10 cellular contexts compared by ENCODE assay signal in genomic region chr16:18984425-18985005, GRCh38. TPM values are rescaled to one million over a fixed set of nuclear protein-coding genes. Genes with fewer than 3 reads are reported as not detected.
DNase-seq lines count a peak whose midpoint lies in the region; ATAC-seq lines count a peak whose summit lies in the region.
"Had no signal": no experiment of that assay in that cellular context is flagged by ENCODE, and none has a peak within 500 bp of the region (broad histone marks: within the 10 kb centered on the region; RNA-seq: fewer than 3 reads in every experiment).

No MANE protein-coding gene starts in this region.

- H3K27me3 ChIP-seq in endocrine pancreas (ENCODE audit: control insufficient read depth, insufficient read depth, low read length) = peaks cover 2% of the 10 kb centered on the region

- intact Hi-C loops in cardiac septum (cut with DNase I) = loop anchor here (5.0 kb wide), 1 partner anchor 393 kb away; no protein-coding TSS in a partner anchor
- intact Hi-C loops in Right ventricle myocardium superior (cut with DNase I) = no loop called here

- WGBS in urinary bladder = 52% methylated on average over 11 of the region's 11 CpGs

- peak overlapping the region; percentile 22 for H3K9ac ChIP-seq in endocrine pancreas (ENCODE audit: control insufficient read depth, insufficient read depth, low read length)

- H3K27me3 Mint-ChIP-seq in natural killer cell treated with Interleukin-12 subunit alpha and Interleukin-12 subunit beta and Interleukin-15 and Interleukin-18, amount 100 ng/mL, for 72 hours = peaks cover 12 to 16% of the 10 kb centered on the region in 2 donors

- ATAC-seq in Right ventricle myocardium superior (ENCODE audit: poor library complexity) = no peak
- ATAC-seq in GM18858 (IDR thresholded peaks at IDR 0.05; ENCODE audit: unreplicated experiment) = no peak
- no peak for ATAC-seq in natural killer cell treated with Interleukin-12 subunit alpha and Interleukin-12 subunit beta and Interleukin-15 and Interleukin-18, amount 100 ng/mL, for 72 hours

- H3K4me3 ChIP-seq in endocrine pancreas (ENCODE audit: control insufficient read depth, insufficient read depth, low read length) (no peak overlapping the region), urinary bladder (ENCODE audit: low read depth, low read length) (peak overlapping the region; percentile 53)

- no peak overlapping the region for H3K4me3 Mint-ChIP-seq in natural killer cell treated with Interleukin-12 subunit alpha and Interleukin-12 subunit beta and Interleukin-15 and Interleukin-18, amount 100 ng/mL, for 72 hours

- H3K36me3 Mint-ChIP-seq in natural killer cell treated with Interleukin-12 subunit alpha and Interleukin-12 subunit beta and Interleukin-15 and Interleukin-18, amount 100 ng/mL, for 72 hours = no peaks in the 10 kb centered on the region
- H3K36me3 Mint-ChIP-seq: IgD-negative memory B cell had no signal

- DNase-seq in cardiac septum (ENCODE audit: low spot score) = peak; percentile 20
- no peak for DNase-seq in Right ventricle myocardium superior
- peak; percentile 15 for DNase-seq in middle frontal gyrus (ENCODE audit: extremely low spot score, low spot score)
- DNase-seq in NK-92 treated with Interleukin-12 subunit alpha and Interleukin-12 subunit beta, amount 100 ng/mL, for 24 hours (lab: John Stamatoyannopoulos, UW) = no peak
- no peak for DNase-seq in natural killer cell treated with Interleukin-12 subunit alpha and Interleukin-12 subunit beta and Interleukin-15 and Interleukin-18, amount 100 ng/mL, for 72 hours (ENCODE audit: low spot score)
- DNase-seq: central memory CD4-positive, alpha-beta T cell had no signal

- no peak overlapping the region for H3K27ac Mint-ChIP-seq in natural killer cell treated with Interleukin-12 subunit alpha and Interleukin-12 subunit beta and Interleukin-15 and Interleukin-18, amount 100 ng/mL, for 72 hours
- H3K27ac Mint-ChIP-seq: IgD-negative memory B cell had no signal

- H3K36me3 ChIP-seq in endocrine pancreas (ENCODE audit: control insufficient read depth, insufficient read depth, low read length) (no peaks in the 10 kb centered on the region), urinary bladder (ENCODE audit: insufficient read depth) (no peaks in the 10 kb centered on the region)

- no peaks in the 10 kb centered on the region for H3K9me3 ChIP-seq in endocrine pancreas (ENCODE audit: control insufficient read depth, low read length)

- H3K4me1 Mint-ChIP-seq in natural killer cell treated with Interleukin-12 subunit alpha and Interleukin-12 subunit beta and Interleukin-15 and Interleukin-18, amount 100 ng/mL, for 72 hours (ENCODE audit: low read depth in 2 of 2) = no peaks in the 10 kb centered on the region
- H3K4me1 Mint-ChIP-seq: IgD-negative memory B cell had no signal

- no peaks in the 10 kb centered on the region for H3K4me1 ChIP-seq in endocrine pancreas (ENCODE audit: control insufficient read depth, insufficient read depth, low read length)
- H3K4me1 ChIP-seq in urinary bladder (ENCODE audit: insufficient read depth) = no peaks in the 10 kb centered on the region

- peak overlapping the region; percentile 93 for H3K27ac ChIP-seq in urinary bladder (ENCODE audit: low read depth)

- H3K9me3 Mint-ChIP-seq in natural killer cell treated with Interleukin-12 subunit alpha and Interleukin-12 subunit beta and Interleukin-15 and Interleukin-18, amount 100 ng/mL, for 72 hours = no peaks in the 10 kb centered on the region

RNA-seq across cellular contexts. Expression of gene TMC7, which starts 0.8 kb away (rescaled TPM):
- total RNA-seq in cardiac septum = 1.9 TPM
- total RNA-seq in Right ventricle myocardium superior = 0.67 TPM
- 3.7 TPM for total RNA-seq in urinary bladder
- polyA plus RNA-seq in urinary bladder = 3.4 TPM
- not detected for total RNA-seq in natural killer cell treated with Interleukin-12 subunit alpha and Interleukin-12 subunit beta and Interleukin-15 and Interleukin-18, amount 100 ng/mL, for 72 hours
- polyA plus RNA-seq: IgD-negative memory B cell had no signal

RNA-seq across cellular contexts. Expression of gene SMG1, which starts 58.3 kb away (rescaled TPM):
- total RNA-seq in cardiac septum (56.0 TPM), Right ventricle myocardium superior (39.3 TPM), urinary bladder (143 TPM)
- polyA plus RNA-seq in urinary bladder = 16.9 TPM
- total RNA-seq in natural killer cell treated with Interleukin-12 subunit alpha and Interleukin-12 subunit beta and Interleukin-15 and Interleukin-18, amount 100 ng/mL, for 72 hours = 100 to 1,000 TPM; 226 to 304 TPM

Comparison
In these comparisons a context has a peak if more than half of its experiments do, and no peak if none do; other contexts are left out.
1. DNase-seq: peak in cardiac septum (single experiment) and middle frontal gyrus (single experiment); none in Right ventricle myocardium superior (single experiment), NK-92 treated with Interleukin-12 subunit alpha and Interleukin-12 subunit beta, amount 100 ng/mL, for 24 hours (single experiment) and natural killer cell treated with Interleukin-12 subunit alpha and Interleukin-12 subunit beta and Interleukin-15 and Interleukin-18, amount 100 ng/mL, for 72 hours (single experiment).